13 cellular contexts compared by ENCODE assay signal in genomic region chr13:24280722-24281121, GRCh38. TPM values are rescaled to one million over a fixed set of nuclear protein-coding genes. Genes with fewer than 3 reads are reported as not detected.
DNase-seq lines count a peak whose midpoint lies in the region; ATAC-seq, FAIRE-seq and TF ChIP-seq lines count a peak whose summit lies in the region.
"Had no signal": no experiment of that assay in that cellular context is flagged by ENCODE, and none has a peak within 500 bp of the region (broad histone marks: within the 10 kb centered on the region; RNA-seq: fewer than 3 reads in every experiment).

No MANE protein-coding gene starts in this region.

- no peaks in the 10 kb centered on the region for H3K4me1 ChIP-seq in prostate gland (replicated peaks)

- ATAC-seq in HG02642 (IDR thresholded peaks at IDR 0.05; ENCODE audit: poor library complexity, unreplicated experiment), result peak; percentile 58
- ATAC-seq in activated T-helper 17 cell treated with anti-CD3 and anti-CD28 coated beads, Interleukin-2, amount 50 U/mL, for 72 hours (replicated peaks), result no peak

- no peaks in the 10 kb centered on the region for H3K27me3 ChIP-seq in prostate gland (replicated peaks; ENCODE audit: insufficient read depth)
- H3K27me3 ChIP-seq: MG63 had no signal

- H3K36me3 Mint-ChIP-seq in activated T-helper 17 cell treated with anti-CD3 and anti-CD28 coated beads, Interleukin-2, amount 50 U/mL, for 72 hours (ENCODE audit: low read depth), result peaks cover 68% of the 10 kb centered on the region
- peaks cover 11% of the 10 kb centered on the region for H3K36me3 Mint-ChIP-seq in nephron (ENCODE audit: low read depth)
- H3K36me3 Mint-ChIP-seq: type B pancreatic cell had no signal

- no peak overlapping the region for H3K4me3 ChIP-seq in prostate gland
- H3K4me3 ChIP-seq: MG63 had no signal

- H3K9me3 ChIP-seq in prostate gland, result no peaks in the 10 kb centered on the region
- H3K9me3 ChIP-seq: MG63 had no signal

- no peak for TF ChIP-seq POLR2A in prostate gland (IDR thresholded peaks at IDR 0.05)

- peaks cover 28% of the 10 kb centered on the region for H3K4me1 Mint-ChIP-seq in activated T-helper 17 cell treated with anti-CD3 and anti-CD28 coated beads, Interleukin-2, amount 50 U/mL, for 72 hours
- peaks cover 35% of the 10 kb centered on the region for H3K4me1 Mint-ChIP-seq in nephron

- intact Hi-C loops in prostate gland (cut with DNase I), result no loop called here

- H3K4me3 Mint-ChIP-seq in activated T-helper 17 cell treated with anti-CD3 and anti-CD28 coated beads, Interleukin-2, amount 50 U/mL, for 72 hours, result no peak overlapping the region
- no peak overlapping the region for H3K4me3 Mint-ChIP-seq in nephron
- H3K4me3 Mint-ChIP-seq: type B pancreatic cell had no signal

- WGBS in prostate gland, result 83% methylated on average over 7 of the region's 7 CpGs

- H3K36me3 ChIP-seq in prostate gland, result no peaks in the 10 kb centered on the region
- H3K36me3 ChIP-seq: MG63 had no signal

- no peaks in the 10 kb centered on the region for H3K9me3 Mint-ChIP-seq in activated T-helper 17 cell treated with anti-CD3 and anti-CD28 coated beads, Interleukin-2, amount 50 U/mL, for 72 hours
- H3K9me3 Mint-ChIP-seq in nephron, result no peaks in the 10 kb centered on the region
- H3K9me3 Mint-ChIP-seq: type B pancreatic cell had no signal

- H3K27me3 Mint-ChIP-seq in activated T-helper 17 cell treated with anti-CD3 and anti-CD28 coated beads, Interleukin-2, amount 50 U/mL, for 72 hours, result no peaks in the 10 kb centered on the region
- peaks cover 3% of the 10 kb centered on the region for H3K27me3 Mint-ChIP-seq in nephron (ENCODE audit: low read depth)
- H3K27me3 Mint-ChIP-seq: type B pancreatic cell had no signal

- TF ChIP-seq CTCF in nephron (IDR thresholded peaks at IDR 0.05; ENCODE audit: unreplicated experiment in 3 of 3) (no peak), prostate gland (IDR thresholded peaks at IDR 0.05) (no peak)

- H3K27ac Mint-ChIP-seq in activated T-helper 17 cell treated with anti-CD3 and anti-CD28 coated beads, Interleukin-2, amount 50 U/mL, for 72 hours, result peak overlapping the region; percentile 47
- peak overlapping the region; percentile 26 to 84 (median 83) for H3K27ac Mint-ChIP-seq in nephron
- H3K27ac Mint-ChIP-seq: type B pancreatic cell had no signal

- peak; percentile 26 for DNase-seq in GM18507 (ENCODE audit: extremely low spot score, insufficient read length, low read depth)
- no peak for DNase-seq in NCI-H526 (lab: John Stamatoyannopoulos, UW)
- no peak for DNase-seq in mucosa of gallbladder (ENCODE audit: low spot score)
- DNase-seq in effector CD8-positive, alpha-beta T cell (lab: John Stamatoyannopoulos, UW), result no peak
- no peak for DNase-seq in prostate gland (ENCODE audit: low spot score)
- DNase-seq: EL, left ventricle myocardium superior, MG63 had no signal

- H3K27ac ChIP-seq in prostate gland, result no peak overlapping the region

- FAIRE-seq in GM18507 (lab: Jason Lieb, UNC), result peak; percentile 79

RNA-seq across cellular contexts. Expression of gene C1QTNF9, which starts 28.7 kb away (rescaled TPM):
- not detected for total RNA-seq in activated T-helper 17 cell treated with anti-CD3 and anti-CD28 coated beads, Interleukin-2, amount 50 U/mL, for 72 hours
- total RNA-seq in mucosa of gallbladder, result 0.14 TPM
- total RNA-seq in prostate gland, result under 1 TPM in 1 of 2 donors, not detected in 1; 0.85 TPM
- total RNA-seq: SK-MEL-5 had no signal
